In genomic region chr16:89895482-89896250, GRCh38 we compare ENCODE assay signal across 16 cellular contexts. TPM values are rescaled to one million over a fixed set of nuclear protein-coding genes. Genes with fewer than 3 reads are reported as not detected.
DNase-seq lines count a peak whose midpoint lies in the region; ATAC-seq, FAIRE-seq and TF ChIP-seq lines count a peak whose summit lies in the region.
"Had no signal": no experiment of that assay in that cellular context is flagged by ENCODE, and none has a peak within 500 bp of the region (broad histone marks: within the 10 kb centered on the region; RNA-seq: fewer than 3 reads in every experiment).

No MANE protein-coding gene starts in this region.

- H4K20me1 ChIP-seq in IMR-90 (ENCODE audit: insufficient read depth, low read length) (peaks cover 43% of the 10 kb centered on the region), H1 (replicated peaks in 1 of 2; ENCODE audit: control insufficient read depth in 1 of 2, insufficient read depth in 2 of 2, low read length in 2 of 2) (peaks cover 5 to 18% of the 10 kb centered on the region in 2 experiments), osteoblast (ENCODE audit: insufficient read depth, low read length) (peaks cover 25% of the 10 kb centered on the region)

- H3K9ac ChIP-seq in IMR-90 (ENCODE audit: low read depth, low read length) (no peak overlapping the region), H1 (replicated peaks in 1 of 4; ENCODE audit: extremely low read depth in 1 of 4, low read depth in 3 of 4, low read length in 3 of 4) (no peak overlapping the region)
- H3K9ac ChIP-seq: GM23248 had no signal

- H3K18ac ChIP-seq in IMR-90 (ENCODE audit: low read depth, low read length) (no peak overlapping the region), H1 (ENCODE audit: extremely low read depth, low read length) (no peak overlapping the region)

- 90% methylated on average over 24 of the region's 26 CpGs for WGBS in A549 (ENCODE audit: missing lambda C conversion rate)
- 97% methylated on average over 14 of the region's 26 CpGs; no CpG with 5 or more reads in 1 of the 2 experiments for WGBS in IMR-90 (ENCODE audit: extremely low coverage in 2 of 2, insufficient read length in 1 of 2), 2 experiments
- WGBS in H1 (ENCODE audit: extremely low coverage in 1 of 2, insufficient coverage in 1 of 2, insufficient read length in 1 of 2, insufficient replicate concordance in 2 of 2, low coverage in 1 of 2, low lambda C conversion rate in 2 of 2, missing lambda C conversion rate in 1 of 2), 2 experiments = 94% methylated on average over 26 of the region's 26 CpGs; no CpG with 5 or more reads in 1 of the 2 experiments

- POLR2A ChIA-PET in A549 (lab: Yijun Ruan, JAX) = no interaction called here
- POLR2A ChIA-PET in IMR-90 (lab: Charles Lee; ENCODE audit: unreplicated experiment) = no interaction called here
- POLR2A ChIA-PET in H1 (lab: Charles Lee; ENCODE audit: partially characterized antibody) = interaction anchor here (0.6 to 1.7 kb wide), 4 partner anchors 15 to 25 kb away, joined by 3 to 6 read pairs (median 4); partner anchors contain the start of gene TCF25

- H3K4me2 ChIP-seq in A549 = no peak overlapping the region
- H3K4me2 ChIP-seq in IMR-90 (ENCODE audit: low read depth, low read length) = no peak overlapping the region
- no peak overlapping the region for H3K4me2 ChIP-seq in H1 (ENCODE audit: insufficient read depth in 1 of 2, low read depth in 2 of 2, low read length in 2 of 2)
- no peak overlapping the region for H3K4me2 ChIP-seq in osteoblast (ENCODE audit: insufficient read depth, low read length)

- H3K36me3 ChIP-seq in IMR-90 (ENCODE audit: control insufficient read depth, insufficient read depth, low read length) (peaks cover 74% of the 10 kb centered on the region), H1 (ENCODE audit: control insufficient read depth in 2 of 4, insufficient read depth in 4 of 4, low read length in 3 of 4) (peaks cover 5 to 34% (median 23%) of the 10 kb centered on the region in 4 experiments; a peak in 7 of 8 replicates), osteoblast (ENCODE audit: insufficient read depth, low read length) (peaks cover 84% of the 10 kb centered on the region)

- DNase-seq in A549 (ENCODE audit: low read depth in 1 of 2, low spot score in 1 of 2) (no peak), IMR-90 (no peak), H1 (ENCODE audit: low read depth in 1 of 2, low spot score in 2 of 2) (no peak), osteoblast (ENCODE audit: insufficient read length, low spot score, missing footprints) (peak; percentile 77), NCI-H2029 treated with DMSO at 0.1 percent for 48 hours (lab: John Stamatoyannopoulos, UW) (no peak), MV-4-11 (lab: John Stamatoyannopoulos, UW) (no peak)
- no peak for DNase-seq in activated naive CD4-positive, alpha-beta T cell (lab: John Stamatoyannopoulos, UW)
- DNase-seq: BE2C; CD4-positive, alpha-beta memory T cell; DMS79; GM23248; H7; KBM-7 had no signal

- 0 out of 2 replicates have a peak overlapping the region, but pooled peaks have one; percentile 17 for H2BK12ac ChIP-seq in H1 (ENCODE audit: low read depth, low read length)

- H3K4me3 ChIP-seq in A549 (no peak overlapping the region), IMR-90 (ENCODE audit: insufficient read depth, low read depth, low read length) (no peak overlapping the region), H1 (ENCODE audit: extremely low read depth in 1 of 4, insufficient read depth in 2 of 4, low read depth in 3 of 4, low read length in 4 of 4) (no peak overlapping the region), osteoblast (ENCODE audit: insufficient read depth, low read length) (no peak overlapping the region)
- H3K4me3 ChIP-seq: GM23248 had no signal

- H2BK5ac ChIP-seq in IMR-90 (ENCODE audit: low read depth, low read length, poor library complexity, severe bottlenecking) (no peak overlapping the region), H1 (ENCODE audit: low read depth, low read length) (peak overlapping the region; percentile 16; the same call in 1 of the 2 replicates)

- BruUV-seq in IMR-90 (replicated peaks; lab: Mats Ljungman, UMichigan) = no TSS peak

- H3K27me3 ChIP-seq in IMR-90 (ENCODE audit: control insufficient read depth, insufficient read depth, low read length) (no peaks in the 10 kb centered on the region), H1 (replicated peaks in 1 of 4; ENCODE audit: control insufficient read depth in 3 of 4, extremely low read depth in 1 of 4, insufficient read depth in 3 of 4, low read length in 3 of 4) (no peaks in the 10 kb centered on the region), osteoblast (ENCODE audit: insufficient read depth, low read length) (no peaks in the 10 kb centered on the region)
- H3K27me3 ChIP-seq: BE2C had no signal

- no peak overlapping the region for H2BK15ac ChIP-seq in IMR-90 (ENCODE audit: low read depth, low read length)
- no peak overlapping the region for H2BK15ac ChIP-seq in H1 (ENCODE audit: low read length)

- dilution Hi-C loops in IMR-90 (cut with HindIII; ENCODE audit: low sequenced_read_pairs, unreplicated experiment) = no loop called here

- no peak overlapping the region for H2BK120ac ChIP-seq in IMR-90 (ENCODE audit: low read depth, low read length)
- no peak overlapping the region for H2BK120ac ChIP-seq in H1 (replicated peaks; ENCODE audit: low read depth, low read length)

- H4K5ac ChIP-seq in IMR-90 (ENCODE audit: low read depth, low read length) (no peak overlapping the region), H1 (ENCODE audit: insufficient read length, low read depth, low read length) (no peak overlapping the region)

- no peak for TF ChIP-seq EP300 in A549 (IDR thresholded peaks at IDR 0.05)
- no peak for TF ChIP-seq EP300 in H1 (IDR thresholded peaks at IDR 0.05; ENCODE audit: borderline replicate concordance in 1 of 2, low read depth in 2 of 2, low read length in 2 of 2)

- H3K79me1 ChIP-seq in IMR-90 (ENCODE audit: low read depth in 1 of 2, low read length in 2 of 2) = peaks cover 8 to 59% of the 10 kb centered on the region in 2 experiments
- peaks cover 2% of the 10 kb centered on the region; the same call in 1 of the 2 replicates for H3K79me1 ChIP-seq in H1 (ENCODE audit: low read depth, low read length)

- H3K27ac ChIP-seq in A549 (no peak overlapping the region), IMR-90 (ENCODE audit: insufficient read depth, low read length) (no peak overlapping the region), H1 (ENCODE audit: low read depth, low read length) (no peak overlapping the region), osteoblast (ENCODE audit: low read depth, low read length) (no peak overlapping the region)
- H3K27ac ChIP-seq: C4-2B, GM23248 had no signal

- no peak for ATAC-seq in A549
- ATAC-seq in IMR-90 (ENCODE audit: low read depth) = no peak

- H3K4me1 ChIP-seq in A549 (no peaks in the 10 kb centered on the region), IMR-90 (ENCODE audit: control insufficient read depth, insufficient read depth, low read length) (no peaks in the 10 kb centered on the region), H1 (replicated peaks in 1 of 4; ENCODE audit: control insufficient read depth in 3 of 4, insufficient read depth in 4 of 4, low read length in 3 of 4) (no peaks in the 10 kb centered on the region), osteoblast (ENCODE audit: insufficient read depth, low read length) (no peaks in the 10 kb centered on the region)
- H3K4me1 ChIP-seq: BE2C had no signal

- H3K4ac ChIP-seq in IMR-90 (ENCODE audit: low read depth, low read length) = no peak overlapping the region
- no peak overlapping the region for H3K4ac ChIP-seq in H1 (replicated peaks; ENCODE audit: insufficient read length, low read depth, low read length)

- no peak overlapping the region for H2BK20ac ChIP-seq in IMR-90 (ENCODE audit: low read depth, low read length)
- H2BK20ac ChIP-seq in H1 (ENCODE audit: low read length) = no peak overlapping the region

- H3K9me3 ChIP-seq in A549 (no peaks in the 10 kb centered on the region), IMR-90 (ENCODE audit: control insufficient read depth, insufficient read depth, low read length) (no peaks in the 10 kb centered on the region), H1 (ENCODE audit: insufficient read depth in 2 of 2, low read depth in 1 of 2, low read length in 1 of 2) (no peaks in the 10 kb centered on the region), osteoblast (ENCODE audit: low read depth, low read length) (no peaks in the 10 kb centered on the region)
- H3K9me3 ChIP-seq: BE2C had no signal

- in situ Hi-C loops in IMR-90 (cut with MboI; ENCODE audit: low sequenced_read_pairs) = no loop called here

- TF ChIP-seq POLR2A in A549 (IDR thresholded peaks at IDR 0.05; ENCODE audit: low read length) (no peak), IMR-90 (IDR thresholded peaks at IDR 0.05; ENCODE audit: low read depth, low read length) (no peak), H1 (IDR thresholded peaks at IDR 0.05; ENCODE audit: control extremely low read depth in 1 of 2, low read depth in 2 of 2, low read length in 2 of 2) (no peak)

- no peaks in the 10 kb centered on the region for H3K23me2 ChIP-seq in H1 (ENCODE audit: low read depth, low read length)

- CTCF ChIA-PET in A549 (lab: Yijun Ruan, JAX) (interaction anchor here (0.5 to 3.5 kb wide), 6 partner anchors 10 to 141 kb away, joined by 3 to 19 read pairs (median 4); no protein-coding TSS in a partner anchor), IMR-90 (lab: Yijun Ruan, JAX) (no interaction called here), H1 (lab: Charles Lee; ENCODE audit: partially characterized antibody) (interaction anchor here (0.5 to 4.9 kb wide), 3 partner anchors 14 to 190 kb away, joined by 3 to 41 read pairs (median 3); no protein-coding TSS in a partner anchor)

- H2AK5ac ChIP-seq in IMR-90 (ENCODE audit: low read depth, low read length) (no peak overlapping the region), H1 (ENCODE audit: low read depth, low read length) (no peak overlapping the region)

- FAIRE-seq in A549 (lab: Jason Lieb, UNC) = no peak
- no peak for FAIRE-seq in H1 (lab: Jason Lieb, UNC)
- FAIRE-seq: GM12891, HTR-8/SVneo had no signal

- H2AFZ ChIP-seq in IMR-90 (replicated peaks; ENCODE audit: low read length, poor library complexity) (peak overlapping the region; percentile 63), H1 (ENCODE audit: low read length) (no peak overlapping the region), osteoblast (ENCODE audit: low read length) (no peak overlapping the region)
- H2AFZ ChIP-seq: GM23248 had no signal

- no peaks in the 10 kb centered on the region for H3K79me2 ChIP-seq in H1 (ENCODE audit: control insufficient read depth in 1 of 2, insufficient read depth in 2 of 2, low read length in 2 of 2)
- H3K79me2 ChIP-seq in osteoblast (ENCODE audit: insufficient read depth, low read length) = peaks cover 17% of the 10 kb centered on the region

- peaks cover 4% of the 10 kb centered on the region for H3K9me1 ChIP-seq in IMR-90 (ENCODE audit: insufficient read depth, low read length)

- H3K56ac ChIP-seq in IMR-90 (ENCODE audit: extremely low read depth, insufficient read depth, low read length) (no peak overlapping the region), H1 (replicated peaks; ENCODE audit: insufficient read length, low read depth, low read length) (no peak overlapping the region)

- TF ChIP-seq RAD21 in A549 (conservative IDR thresholded peaks at IDR 0.05 in 1 of 2, IDR thresholded peaks at IDR 0.05 in 1 of 2) (no peak), IMR-90 (IDR thresholded peaks at IDR 0.05; ENCODE audit: low read length) (no peak), H1 (IDR thresholded peaks at IDR 0.05 in 1 of 2, conservative IDR thresholded peaks at IDR 0.05 in 1 of 2; ENCODE audit: low read depth in 2 of 2, low read length in 2 of 2) (no peak)

- H4K91ac ChIP-seq in IMR-90 (ENCODE audit: insufficient read depth, low read depth, low read length) = no peak overlapping the region
- H4K91ac ChIP-seq in H1 (replicated peaks; ENCODE audit: insufficient read length, low read length) = no peak overlapping the region

- H3K23ac ChIP-seq in IMR-90 (ENCODE audit: low read depth, low read length) (no peak overlapping the region), H1 (ENCODE audit: insufficient read length) (no peak overlapping the region)

- no peak for TF ChIP-seq CTCF in A549 (IDR thresholded peaks at IDR 0.05)
- no peak for TF ChIP-seq CTCF in IMR-90 (conservative IDR thresholded peaks at IDR 0.05; ENCODE audit: low read depth, low read length)
- no peak for TF ChIP-seq CTCF in H1 (IDR thresholded peaks at IDR 0.05; ENCODE audit: control extremely low read depth in 1 of 3, insufficient read depth in 1 of 3, low read depth in 1 of 3, low read length in 3 of 3)
- TF ChIP-seq CTCF in osteoblast (IDR thresholded peaks at IDR 0.05; ENCODE audit: extremely low read depth, low read depth, low read length) = no peak

- H4K8ac ChIP-seq in IMR-90 (ENCODE audit: low read depth in 2 of 2, low read length in 2 of 2) = no peak overlapping the region
- no peak overlapping the region for H4K8ac ChIP-seq in H1 (ENCODE audit: extremely low read depth, insufficient read depth, low read length)

- no peak overlapping the region for H2AK9ac ChIP-seq in IMR-90 (replicated peaks; ENCODE audit: low read depth, low read length, poor library complexity)

- intact Hi-C loops in IMR-90 (cut with micrococcal nuclease) = no loop called here

- H3K14ac ChIP-seq in IMR-90 (replicated peaks; ENCODE audit: low read depth, low read length) (no peak overlapping the region), H1 (ENCODE audit: insufficient read length) (no peak overlapping the region)

RNA-seq across cellular contexts. Expression of gene TCF25, which starts 22.3 kb away (rescaled TPM):
- polyA plus RNA-seq in A549 (2011; rRNA removed) (80.4 and 125 TPM in 2 replicates), A549 (2017; fragmentation: RNase III; extraction: RNeasy Plus Mini Kit Qiagen cat#74134 plus additional on column Dnase treatment) (116 to 125 TPM (median 122 TPM) in 3 replicates), IMR-90 (2012; rRNA removed) (184 and 199 TPM in 2 replicates), H1 (2011; rRNA removed) (78.1 and 102 TPM in 2 replicates)
- 137 and 156 TPM in 2 replicates for polyA plus RNA-seq in A549 (2012; cell fraction: cytosol; rRNA removed)
- polyA plus RNA-seq in A549 (2012; cell fraction: nucleus; rRNA removed) = 508 and 516 TPM in 2 replicates
- 77.0 and 79.2 TPM in 2 replicates for polyA minus RNA-seq in A549 (2011; rRNA and poly(A)+ RNA removed)
- total RNA-seq in IMR-90 (2012; rRNA removed) (119 and 127 TPM in 2 replicates), osteoblast (225 and 230 TPM in 2 replicates)
- polyA plus RNA-seq in IMR-90 (2012; cell fraction: cytosol; rRNA removed) = 143 and 185 TPM in 2 replicates
- 445 and 688 TPM in 2 replicates for polyA plus RNA-seq in IMR-90 (2012; cell fraction: nucleus; rRNA removed; ENCODE audit: low replicate concordance)
- 92.2 and 102 TPM in 2 replicates for total RNA-seq in H1 (2021; fragmentation: NEBNext Ultra II Directional; extraction: Animal tissue kit (Norgen Biotek cat#: 25700))
- 84.5 TPM for polyA plus RNA-seq in H1 (2011; cell fraction: cytosol; rRNA removed)
- polyA plus RNA-seq in H1 (2011; cell fraction: nucleus; rRNA removed) = 230 TPM
- polyA plus RNA-seq in H1 (2012, experiment 1 of 2) = 112 to 138 TPM (median 135 TPM) in 4 replicates
- polyA plus RNA-seq in H1 (2012, experiment 2 of 2) = 70.6 TPM
- 86.9 TPM for polyA plus RNA-seq in H1 (2013, experiment 1 of 2)
- 84.9 TPM for polyA plus RNA-seq in H1 (2013, experiment 2 of 2)
- 58.3 and 62.0 TPM in 2 replicates for polyA minus RNA-seq in H1 (2011; rRNA and poly(A)+ RNA removed)
- 56.6 TPM for polyA minus RNA-seq in H1 (2011; cell fraction: cytosol; rRNA and poly(A)+ RNA removed)
- polyA minus RNA-seq in H1 (2011; cell fraction: nucleus; rRNA and poly(A)+ RNA removed) = 49.3 TPM

RNA-seq across cellular contexts. Expression of gene MC1R, which starts 23.0 kb away (rescaled TPM):
- 7.4 and 8.0 TPM in 2 replicates for polyA plus RNA-seq in A549 (2011; rRNA removed)
- 8.8 and 9.5 TPM in 2 replicates for polyA plus RNA-seq in A549 (2012; cell fraction: cytosol; rRNA removed)
- 44.8 and 58.2 TPM in 2 replicates for polyA plus RNA-seq in A549 (2012; cell fraction: nucleus; rRNA removed)
- 6.1 to 9.2 TPM (median 8.0 TPM) in 3 replicates for polyA plus RNA-seq in A549 (2017; fragmentation: RNase III; extraction: RNeasy Plus Mini Kit Qiagen cat#74134 plus additional on column Dnase treatment)
- polyA minus RNA-seq in A549 (2011; rRNA and poly(A)+ RNA removed) = 8.0 and 10.7 TPM in 2 replicates
- 3.8 and 4.4 TPM in 2 replicates for total RNA-seq in IMR-90 (2012; rRNA removed)
- polyA plus RNA-seq in IMR-90 (2012; rRNA removed) = 9.5 TPM in 2 replicates
- 3.3 and 6.2 TPM in 2 replicates for polyA plus RNA-seq in IMR-90 (2012; cell fraction: cytosol; rRNA removed)
- polyA plus RNA-seq in IMR-90 (2012; cell fraction: nucleus; rRNA removed; ENCODE audit: low replicate concordance) = 49.5 and 79.2 TPM in 2 replicates
- 2.0 and 2.2 TPM in 2 replicates for total RNA-seq in H1 (2021; fragmentation: NEBNext Ultra II Directional; extraction: Animal tissue kit (Norgen Biotek cat#: 25700))
- polyA plus RNA-seq in H1 (2011; rRNA removed) = 2.9 and 4.3 TPM in 2 replicates
- 3.7 TPM for polyA plus RNA-seq in H1 (2011; cell fraction: cytosol; rRNA removed)
- 7.6 TPM for polyA plus RNA-seq in H1 (2011; cell fraction: nucleus; rRNA removed)
- polyA plus RNA-seq in H1 (2012, experiment 1 of 2) = 1.8 to 3.0 TPM (median 2.2 TPM) in 4 replicates
- 1.8 TPM for polyA plus RNA-seq in H1 (2012, experiment 2 of 2)
- 1.2 TPM for polyA plus RNA-seq in H1 (2013, experiment 1 of 2)
- 1.5 TPM for polyA plus RNA-seq in H1 (2013, experiment 2 of 2)
- polyA minus RNA-seq in H1 (2011; rRNA and poly(A)+ RNA removed) = 3.3 and 5.0 TPM in 2 replicates
- 3.2 TPM for polyA minus RNA-seq in H1 (2011; cell fraction: cytosol; rRNA and poly(A)+ RNA removed)
- 4.5 TPM for polyA minus RNA-seq in H1 (2011; cell fraction: nucleus; rRNA and poly(A)+ RNA removed)
- total RNA-seq in osteoblast = 4.7 and 5.1 TPM in 2 replicates

RNA-seq across cellular contexts. Expression of gene TUBB3, which starts 27.5 kb away (rescaled TPM):
- 48.8 and 48.9 TPM in 2 replicates for polyA plus RNA-seq in A549 (2011; rRNA removed)
- 289 and 332 TPM in 2 replicates for polyA plus RNA-seq in A549 (2012; cell fraction: cytosol; rRNA removed)
- 483 and 655 TPM in 2 replicates for polyA plus RNA-seq in A549 (2012; cell fraction: nucleus; rRNA removed)
- 152 to 180 TPM (median 163 TPM) in 3 replicates for polyA plus RNA-seq in A549 (2017; fragmentation: RNase III; extraction: RNeasy Plus Mini Kit Qiagen cat#74134 plus additional on column Dnase treatment)
- 73.7 and 103 TPM in 2 replicates for polyA minus RNA-seq in A549 (2011; rRNA and poly(A)+ RNA removed)
- 311 and 337 TPM in 2 replicates for total RNA-seq in IMR-90 (2012; rRNA removed)
- 410 and 428 TPM in 2 replicates for polyA plus RNA-seq in IMR-90 (2012; rRNA removed)
- polyA plus RNA-seq in IMR-90 (2012; cell fraction: cytosol; rRNA removed) = 269 and 452 TPM in 2 replicates
- polyA plus RNA-seq in IMR-90 (2012; cell fraction: nucleus; rRNA removed; ENCODE audit: low replicate concordance) = 172 and 406 TPM in 2 replicates
- total RNA-seq in H1 (2021; fragmentation: NEBNext Ultra II Directional; extraction: Animal tissue kit (Norgen Biotek cat#: 25700)) = 275 and 292 TPM in 2 replicates
- polyA plus RNA-seq in H1 (2011; rRNA removed) = 393 and 420 TPM in 2 replicates
- polyA plus RNA-seq in H1 (2011; cell fraction: cytosol; rRNA removed) = 210 TPM
- 252 TPM for polyA plus RNA-seq in H1 (2011; cell fraction: nucleus; rRNA removed)
- 287 to 415 TPM (median 389 TPM) in 4 replicates for polyA plus RNA-seq in H1 (2012, experiment 1 of 2)
- 421 TPM for polyA plus RNA-seq in H1 (2012, experiment 2 of 2)
- polyA plus RNA-seq in H1 (2013, experiment 1 of 2) = 211 TPM
- 208 TPM for polyA plus RNA-seq in H1 (2013, experiment 2 of 2)
- 165 and 205 TPM in 2 replicates for polyA minus RNA-seq in H1 (2011; rRNA and poly(A)+ RNA removed)
- 155 TPM for polyA minus RNA-seq in H1 (2011; cell fraction: cytosol; rRNA and poly(A)+ RNA removed)
- polyA minus RNA-seq in H1 (2011; cell fraction: nucleus; rRNA and poly(A)+ RNA removed) = 91.3 TPM
- total RNA-seq in osteoblast = 166 and 239 TPM in 2 replicates
- polyA plus RNA-seq: CD4-positive, alpha-beta memory T cell had no signal

RNA-seq across cellular contexts. Expression of gene DEF8, which starts 52.9 kb away (rescaled TPM):
- polyA plus RNA-seq in A549 (2011; rRNA removed) = 63.6 and 69.4 TPM in 2 replicates
- 154 and 175 TPM in 2 replicates for polyA plus RNA-seq in A549 (2012; cell fraction: cytosol; rRNA removed)
- polyA plus RNA-seq in A549 (2012; cell fraction: nucleus; rRNA removed) = 262 and 280 TPM in 2 replicates
- polyA plus RNA-seq in A549 (2017; fragmentation: RNase III; extraction: RNeasy Plus Mini Kit Qiagen cat#74134 plus additional on column Dnase treatment) = 83.0 to 88.7 TPM (median 86.5 TPM) in 3 replicates
- polyA minus RNA-seq in A549 (2011; rRNA and poly(A)+ RNA removed) = 38.2 and 39.0 TPM in 2 replicates
- total RNA-seq in IMR-90 (2012; rRNA removed) = 129 and 134 TPM in 2 replicates
- 141 and 160 TPM in 2 replicates for polyA plus RNA-seq in IMR-90 (2012; rRNA removed)
- 177 and 213 TPM in 2 replicates for polyA plus RNA-seq in IMR-90 (2012; cell fraction: cytosol; rRNA removed)
- 286 and 445 TPM in 2 replicates for polyA plus RNA-seq in IMR-90 (2012; cell fraction: nucleus; rRNA removed; ENCODE audit: low replicate concordance)
- total RNA-seq in H1 (2021; fragmentation: NEBNext Ultra II Directional; extraction: Animal tissue kit (Norgen Biotek cat#: 25700)) = 48.3 and 53.0 TPM in 2 replicates
- polyA plus RNA-seq in H1 (2011; rRNA removed) = 110 and 155 TPM in 2 replicates
- polyA plus RNA-seq in H1 (2011; cell fraction: cytosol; rRNA removed) = 106 TPM
- polyA plus RNA-seq in H1 (2011; cell fraction: nucleus; rRNA removed) = 160 TPM
- polyA plus RNA-seq in H1 (2012, experiment 1 of 2) = 35.4 to 56.5 TPM (median 53.7 TPM) in 4 replicates
- polyA plus RNA-seq in H1 (2012, experiment 2 of 2) = 59.8 TPM
- 47.6 TPM for polyA plus RNA-seq in H1 (2013, experiment 1 of 2)
- polyA plus RNA-seq in H1 (2013, experiment 2 of 2) = 46.6 TPM
- 44.0 and 65.5 TPM in 2 replicates for polyA minus RNA-seq in H1 (2011; rRNA and poly(A)+ RNA removed)
- polyA minus RNA-seq in H1 (2011; cell fraction: cytosol; rRNA and poly(A)+ RNA removed) = 40.0 TPM
- 30.4 TPM for polyA minus RNA-seq in H1 (2011; cell fraction: nucleus; rRNA and poly(A)+ RNA removed)
- 48.6 and 48.9 TPM in 2 replicates for total RNA-seq in osteoblast

Comparison
In these comparisons a context has a peak if more than half of its experiments do, and no peak if none do; other contexts are left out.
1. Of the 18 proteins assayed by ChIP-seq in both H1 and A549: peak only in H1: none; only in A549: MAFK; in both: none; in neither: 17.